ENCODE assay signal across 32 cellular contexts in the genomic region with DNA sequence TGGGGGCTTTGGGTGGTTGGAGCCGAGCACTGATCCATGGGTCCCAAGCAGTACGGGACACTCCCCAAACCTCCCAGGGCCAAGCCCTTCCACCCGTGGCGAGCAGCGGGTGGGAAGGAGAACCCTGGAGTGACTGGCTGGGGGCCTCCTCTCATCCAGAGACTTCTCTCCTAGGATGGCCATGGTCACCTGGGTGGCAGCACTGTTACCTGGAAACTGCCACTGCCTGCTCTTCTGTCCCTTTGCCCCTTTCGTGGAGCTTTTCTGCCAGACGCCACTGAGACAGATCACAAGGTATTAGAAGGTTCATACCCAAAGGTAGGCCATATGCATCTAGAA. TPM values are rescaled to one million over a fixed set of nuclear protein-coding genes. Genes with fewer than 3 reads are reported as not detected.
DNase-seq lines count a peak whose midpoint lies in the region; ATAC-seq, FAIRE-seq and TF ChIP-seq lines count a peak whose summit lies in the region.
"Had no signal": no experiment of that assay in that cellular context is flagged by ENCODE, and none has a peak within 500 bp of the region (broad histone marks: within the 10 kb centered on the region; RNA-seq: fewer than 3 reads in every experiment).

No MANE protein-coding gene starts in this region.

- H3K14ac ChIP-seq in H1 (ENCODE audit: insufficient read length): no peak overlapping the region

- H3K4me2 ChIP-seq in HCT116 (ENCODE audit: low read length): no peak overlapping the region
- H3K4me2 ChIP-seq in H1 (ENCODE audit: insufficient read depth in 1 of 2, low read depth in 2 of 2, low read length in 2 of 2): no peak overlapping the region

- H3K9me3 Mint-ChIP-seq in stimulated activated memory B cell treated with anti-CD40 and anti-IgM and Interleukin-4, amounts not matched to agents 10 μg/mL and 1 μg/mL and 100 μg/mL, for 72 hours: no peaks in the 10 kb centered on the region
- no peaks in the 10 kb centered on the region for H3K9me3 Mint-ChIP-seq in stimulated activated naive B cell treated with anti-CD40 and anti-IgM and Interleukin-4, amounts not matched to agents 10 μg/mL and 1 μg/mL and 100 μg/mL, for 72 hours
- H3K9me3 Mint-ChIP-seq: natural killer cell; T-helper 1 cell treated with Interleukin-12 subunit alpha and Interleukin-12 subunit beta and Interleukin-4 antibody, amounts not matched to agents 30 μg/mL and 1 μg/mL, for 36 hours had no signal

- peaks cover 2% of the 10 kb centered on the region; the same call in 1 of the 2 replicates for H3K23me2 ChIP-seq in H1 (ENCODE audit: low read depth, low read length)

- H3K27ac ChIP-seq in HCT116 (ENCODE audit: low read depth, low read length) (no peak overlapping the region; the same call in 1 of the 2 replicates), H1 (ENCODE audit: low read depth, low read length) (no peak overlapping the region)
- H3K27ac ChIP-seq: brain microvascular endothelial cell, lower lobe of right lung, SK-N-MC, uterus had no signal

- WGBS in H1 (ENCODE audit: extremely low coverage in 1 of 2, insufficient coverage in 1 of 2, insufficient read length in 1 of 2, insufficient replicate concordance in 2 of 2, low coverage in 1 of 2, low lambda C conversion rate in 2 of 2, missing lambda C conversion rate in 1 of 2), 2 experiments: 90% methylated on average over 5 of the region's 7 CpGs; no CpG with 5 or more reads in 1 of the 2 experiments

- H2AFZ ChIP-seq in HCT116 (ENCODE audit: low read depth, low read length, poor library complexity, severe bottlenecking): no peak overlapping the region
- no peak overlapping the region for H2AFZ ChIP-seq in H1 (ENCODE audit: low read length)

- no peak overlapping the region for H2AK5ac ChIP-seq in H1 (ENCODE audit: low read depth, low read length)

- peaks cover 7% of the 10 kb centered on the region; the same call in 1 of the 2 replicates for H3K79me2 ChIP-seq in HCT116 (ENCODE audit: insufficient read depth, low read length)
- H3K79me2 ChIP-seq in H1 (ENCODE audit: control insufficient read depth in 1 of 2, insufficient read depth in 2 of 2, low read length in 2 of 2): peaks cover 0 to 5% of the 10 kb centered on the region in 2 experiments; a peak in 1 of 4 replicates

- H4K5ac ChIP-seq in H1 (ENCODE audit: insufficient read length, low read depth, low read length): no peak overlapping the region

- no peak for TF ChIP-seq EP300 in H1 (IDR thresholded peaks at IDR 0.05; ENCODE audit: borderline replicate concordance in 1 of 2, low read depth in 2 of 2, low read length in 2 of 2)

- H4K91ac ChIP-seq in H1 (replicated peaks; ENCODE audit: insufficient read length, low read length): no peak overlapping the region

- H3K56ac ChIP-seq in H1 (replicated peaks; ENCODE audit: insufficient read length, low read depth, low read length): no peak overlapping the region

- H3K27ac Mint-ChIP-seq in stimulated activated memory B cell treated with anti-CD40 and anti-IgM and Interleukin-4, amounts not matched to agents 10 μg/mL and 1 μg/mL and 100 μg/mL, for 72 hours: peak overlapping the region; percentile 30
- no peak overlapping the region for H3K27ac Mint-ChIP-seq in stimulated activated naive B cell treated with anti-CD40 and anti-IgM and Interleukin-4, amounts not matched to agents 10 μg/mL and 1 μg/mL and 100 μg/mL, for 72 hours

- TF ChIP-seq RAD21 in HCT116 (IDR thresholded peaks at IDR 0.05; ENCODE audit: low read depth) (no peak), H1 (IDR thresholded peaks at IDR 0.05 in 1 of 2, conservative IDR thresholded peaks at IDR 0.05 in 1 of 2; ENCODE audit: low read depth in 2 of 2, low read length in 2 of 2) (no peak)

- no peak overlapping the region for H3K18ac ChIP-seq in H1 (ENCODE audit: extremely low read depth, low read length)

- H3K4ac ChIP-seq in H1 (replicated peaks; ENCODE audit: insufficient read length, low read depth, low read length): no peak overlapping the region

- no peak overlapping the region for H3K4me3 Mint-ChIP-seq in stimulated activated memory B cell treated with anti-CD40 and anti-IgM and Interleukin-4, amounts not matched to agents 10 μg/mL and 1 μg/mL and 100 μg/mL, for 72 hours
- H3K4me3 Mint-ChIP-seq in stimulated activated naive B cell treated with anti-CD40 and anti-IgM and Interleukin-4, amounts not matched to agents 10 μg/mL and 1 μg/mL and 100 μg/mL, for 72 hours: no peak overlapping the region
- H3K4me3 Mint-ChIP-seq: natural killer cell; T-helper 1 cell treated with Interleukin-12 subunit alpha and Interleukin-12 subunit beta and Interleukin-4 antibody, amounts not matched to agents 30 μg/mL and 1 μg/mL, for 36 hours had no signal

- no peaks in the 10 kb centered on the region for H3K4me1 ChIP-seq in HCT116 (ENCODE audit: control insufficient read depth in 1 of 2, insufficient read depth in 2 of 2, low read length in 2 of 2)
- H3K4me1 ChIP-seq in H1 (replicated peaks in 1 of 4; ENCODE audit: control insufficient read depth in 3 of 4, insufficient read depth in 4 of 4, low read length in 3 of 4): peaks cover 15 to 25% (median 20%) of the 10 kb centered on the region in 4 experiments
- H3K4me1 ChIP-seq: lower lobe of right lung, uterus had no signal

- H3K36me3 Mint-ChIP-seq in stimulated activated memory B cell treated with anti-CD40 and anti-IgM and Interleukin-4, amounts not matched to agents 10 μg/mL and 1 μg/mL and 100 μg/mL, for 72 hours: peaks cover 71% of the 10 kb centered on the region
- H3K36me3 Mint-ChIP-seq in stimulated activated naive B cell treated with anti-CD40 and anti-IgM and Interleukin-4, amounts not matched to agents 10 μg/mL and 1 μg/mL and 100 μg/mL, for 72 hours: peaks cover 48 to 79% of the 10 kb centered on the region in 2 donors

- intact Hi-C loops in HCT116 (cut with micrococcal nuclease): no loop called here

- H2BK5ac ChIP-seq in H1 (ENCODE audit: low read depth, low read length): peak overlapping the region; percentile 67

- H3K36me3 ChIP-seq in HCT116 (ENCODE audit: control insufficient read depth in 1 of 2, insufficient read depth in 2 of 2, low read length in 2 of 2) (peaks cover 32 to 66% of the 10 kb centered on the region in 2 experiments), H1 (ENCODE audit: control insufficient read depth in 2 of 4, insufficient read depth in 4 of 4, low read length in 3 of 4) (peaks cover 24 to 79% (median 60%) of the 10 kb centered on the region in 4 experiments)
- H3K36me3 ChIP-seq: uterus had no signal

- H3K9me3 ChIP-seq in HCT116 (ENCODE audit: control insufficient read depth in 1 of 2, insufficient read depth in 1 of 2, low read depth in 1 of 2, low read length in 2 of 2): no peaks in the 10 kb centered on the region
- 0 out of 4 replicates have a peak, but pooled peaks cover 0 to 3% of the 10 kb centered on the region in 2 experiments for H3K9me3 ChIP-seq in H1 (ENCODE audit: insufficient read depth in 2 of 2, low read depth in 1 of 2, low read length in 1 of 2)
- H3K9me3 ChIP-seq: lower lobe of right lung, uterus had no signal

- no peak for TF ChIP-seq POLR2A in HCT116 (IDR thresholded peaks at IDR 0.05; ENCODE audit: borderline replicate concordance, extremely low read depth, insufficient read depth, insufficient read length)
- TF ChIP-seq POLR2A in H1 (IDR thresholded peaks at IDR 0.05; ENCODE audit: control extremely low read depth in 1 of 2, low read depth in 2 of 2, low read length in 2 of 2): no peak

- no peaks in the 10 kb centered on the region for H3K27me3 Mint-ChIP-seq in stimulated activated memory B cell treated with anti-CD40 and anti-IgM and Interleukin-4, amounts not matched to agents 10 μg/mL and 1 μg/mL and 100 μg/mL, for 72 hours
- no peaks in the 10 kb centered on the region for H3K27me3 Mint-ChIP-seq in stimulated activated naive B cell treated with anti-CD40 and anti-IgM and Interleukin-4, amounts not matched to agents 10 μg/mL and 1 μg/mL and 100 μg/mL, for 72 hours

- H3K4me3 ChIP-seq in HCT116 (replicated peaks in 1 of 2; ENCODE audit: low read depth in 1 of 2, low read length in 2 of 2) (no peak overlapping the region), H1 (ENCODE audit: extremely low read depth in 1 of 4, insufficient read depth in 2 of 4, low read depth in 3 of 4, low read length in 4 of 4) (no peak overlapping the region)
- H3K4me3 ChIP-seq: lower lobe of right lung, SK-N-MC, uterus had no signal

- FAIRE-seq in H1 (lab: Jason Lieb, UNC): no peak
- FAIRE-seq: A204.1, endothelial cell of umbilical vein, frontal cortex, GM18507, HepG2, TTC549 had no signal

- H2BK15ac ChIP-seq in H1 (ENCODE audit: low read length): no peak overlapping the region

- H3K4me1 Mint-ChIP-seq in stimulated activated memory B cell treated with anti-CD40 and anti-IgM and Interleukin-4, amounts not matched to agents 10 μg/mL and 1 μg/mL and 100 μg/mL, for 72 hours: no peaks in the 10 kb centered on the region
- H3K4me1 Mint-ChIP-seq in stimulated activated naive B cell treated with anti-CD40 and anti-IgM and Interleukin-4, amounts not matched to agents 10 μg/mL and 1 μg/mL and 100 μg/mL, for 72 hours: peaks cover 0 to 6% of the 10 kb centered on the region in 2 donors

- no peaks in the 10 kb centered on the region for H3K27me3 ChIP-seq in HCT116 (ENCODE audit: insufficient read depth, low read length)
- H3K27me3 ChIP-seq in H1 (replicated peaks in 1 of 4; ENCODE audit: control insufficient read depth in 3 of 4, extremely low read depth in 1 of 4, insufficient read depth in 3 of 4, low read length in 3 of 4): no peaks in the 10 kb centered on the region
- H3K27me3 ChIP-seq: brain microvascular endothelial cell, uterus had no signal

- CTCF ChIA-PET in HCT116 (lab: Charles Lee): no interaction called here
- CTCF ChIA-PET in H1 (lab: Charles Lee; ENCODE audit: partially characterized antibody): interaction anchor here (0.6 to 3.8 kb wide), 8 partner anchors 8 to 411 kb away, joined by 4 to 24 read pairs (median 7); partner anchors contain the start of genes CENPO and PTRHD1

- no peak overlapping the region for H2BK120ac ChIP-seq in H1 (replicated peaks; ENCODE audit: low read depth, low read length)

- POLR2A ChIA-PET in HCT116 (lab: Charles Lee): no interaction called here
- POLR2A ChIA-PET in H1 (lab: Charles Lee; ENCODE audit: partially characterized antibody): interaction anchor here (0.9 to 1.7 kb wide), 2 partner anchors 19 to 20 kb away, joined by 3 to 4 read pairs; no protein-coding TSS in a partner anchor

- H4K8ac ChIP-seq in H1 (ENCODE audit: extremely low read depth, insufficient read depth, low read length): no peak overlapping the region

- ATAC-seq in HCT116: peak; percentile 10; the same call in 1 of the 2 replicates
- ATAC-seq in stimulated activated memory B cell treated with anti-CD40 and anti-IgM and Interleukin-4, amounts not matched to agents 10 μg/mL and 1 μg/mL and 100 μg/mL, for 72 hours: no peak
- no peak for ATAC-seq in stimulated activated naive B cell treated with anti-CD40 and anti-IgM and Interleukin-4, amounts not matched to agents 10 μg/mL and 1 μg/mL and 100 μg/mL, for 72 hours (replicated peaks)
- no peak for ATAC-seq in HG02798 (IDR thresholded peaks at IDR 0.05; ENCODE audit: poor library complexity, unreplicated experiment)
- ATAC-seq: activated CD4-positive, CD25-positive, alpha-beta regulatory T cell treated with anti-CD3 and anti-CD28 coated beads, Interleukin-2, amount 50 U/mL, for 24 hours; lower lobe of right lung; natural killer cell had no signal

- BruUV-seq in HCT116 (replicated peaks; lab: Mats Ljungman, UMichigan): no TSS peak

- peak; percentile 50 for DNase-seq in activated CD8-positive, alpha-beta memory T cell treated with anti-CD3 and anti-CD28 coated beads for 24 hours
- no peak for DNase-seq in activated CD8-positive, alpha-beta memory T cell treated with anti-CD3 and anti-CD28 coated beads, Interleukin-2, amount 50 U/mL, for 4 hours
- DNase-seq in HCT116 (ENCODE audit: low read depth, low spot score) (no peak), H1 (ENCODE audit: low read depth in 1 of 2, low spot score in 2 of 2) (peak in 1 of 2 experiments; percentile 41)
- no peak for DNase-seq in stimulated activated naive B cell treated with anti-CD40 and anti-IgM and Interleukin-4, amounts not matched to agents 10 μg/mL and 1 μg/mL and 100 μg/mL, for 72 hours
- DNase-seq in effector CD4-positive, alpha-beta T cell: no peak
- DNase-seq: activated naive CD4-positive, alpha-beta T cell treated with anti-CD3 and anti-CD28 coated beads, Interleukin-2, amount 50 U/mL, for 16 hours; amniotic stem cell; brain microvascular endothelial cell; Calu3; H9; Kasumi-1; lower lobe of right lung; natural killer cell; NCI-H1417 treated with DMSO at 0.1 percent for 48 hours; NCI-H2029 treated with DMSO at 0.1 percent for 48 hours; NCI-H2227 treated with DMSO at 0.1 percent for 48 hours; NK-92 treated with Interleukin-12 subunit alpha and Interleukin-12 subunit beta, amount 100 ng/mL, for 24 hours; nucleus accumbens; stimulated activated CD4-positive, alpha-beta T cell treated with anti-CD3 and anti-CD28 coated beads, Interleukin-4, amount 100 ng/mL, for 24 hours had no signal

- H3K79me1 ChIP-seq in H1 (ENCODE audit: low read depth, low read length): peaks cover 3% of the 10 kb centered on the region; the same call in 1 of the 2 replicates

- peak overlapping the region; percentile 55; the same call in 1 of the 2 replicates for H2BK12ac ChIP-seq in H1 (ENCODE audit: low read depth, low read length)

- H3K9ac ChIP-seq in HCT116 (ENCODE audit: low read length) (no peak overlapping the region), H1 (replicated peaks in 1 of 4; ENCODE audit: extremely low read depth in 1 of 4, low read depth in 3 of 4, low read length in 3 of 4) (no peak overlapping the region)

- RAD21 ChIA-PET in HCT116 (lab: Charles Lee; ENCODE audit: low non-redundant PET in 1 of 2, low total read pairs in 2 of 2, uncharacterized antibody in 2 of 2, unreplicated experiment in 2 of 2): no interaction called here

- no peak overlapping the region for H3K23ac ChIP-seq in H1 (ENCODE audit: insufficient read length)

- no peaks in the 10 kb centered on the region for H4K20me1 ChIP-seq in HCT116 (ENCODE audit: insufficient read depth)
- peaks cover 0 to 9% of the 10 kb centered on the region in 2 experiments for H4K20me1 ChIP-seq in H1 (replicated peaks in 1 of 2; ENCODE audit: control insufficient read depth in 1 of 2, insufficient read depth in 2 of 2, low read length in 2 of 2)

- 0 out of 2 replicates have a peak overlapping the region, but pooled peaks have one; percentile 8 for H2BK20ac ChIP-seq in H1 (ENCODE audit: low read length)

- no peak for TF ChIP-seq CTCF in HCT116 (IDR thresholded peaks at IDR 0.05 in 2 of 3, conservative IDR thresholded peaks at IDR 0.05 in 1 of 3; ENCODE audit: borderline replicate concordance in 1 of 3, insufficient read depth in 1 of 3, low read depth in 2 of 3, low read length in 2 of 3)
- TF ChIP-seq CTCF in H1 (IDR thresholded peaks at IDR 0.05; ENCODE audit: control extremely low read depth in 1 of 3, insufficient read depth in 1 of 3, low read depth in 1 of 3, low read length in 3 of 3): no peak

- no peaks in the 10 kb centered on the region for H3K9me2 ChIP-seq in HCT116 (ENCODE audit: insufficient read depth)

RNA-seq across cellular contexts. Expression of gene CENPO, which starts 26.9 kb away (rescaled TPM):
- total RNA-seq in HCT116 (2021; ENCODE audit: unreplicated experiment): 27.9 TPM
- polyA plus RNA-seq in HCT116 (2012): 15.0 and 28.3 TPM in 2 replicates
- 46.3 and 47.0 TPM in 2 replicates for total RNA-seq in H1 (2021; fragmentation: NEBNext Ultra II Directional; extraction: Animal tissue kit (Norgen Biotek cat#: 25700))
- polyA plus RNA-seq in H1 (2011; rRNA removed): 34.4 and 36.1 TPM in 2 replicates
- 40.9 TPM for polyA plus RNA-seq in H1 (2011; cell fraction: cytosol; rRNA removed)
- polyA plus RNA-seq in H1 (2011; cell fraction: nucleus; rRNA removed): 61.8 TPM
- 34.0 to 45.9 TPM (median 38.7 TPM) in 4 replicates for polyA plus RNA-seq in H1 (2012, experiment 1 of 2)
- 25.7 TPM for polyA plus RNA-seq in H1 (2012, experiment 2 of 2)
- 24.5 TPM for polyA plus RNA-seq in H1 (2013, experiment 1 of 2)
- 24.1 TPM for polyA plus RNA-seq in H1 (2013, experiment 2 of 2)
- polyA minus RNA-seq in H1 (2011; rRNA and poly(A)+ RNA removed): 82.8 and 83.4 TPM in 2 replicates
- 34.1 TPM for polyA minus RNA-seq in H1 (2011; cell fraction: cytosol; rRNA and poly(A)+ RNA removed)
- 86.2 TPM for polyA minus RNA-seq in H1 (2011; cell fraction: nucleus; rRNA and poly(A)+ RNA removed)

RNA-seq across cellular contexts. Expression of gene PTRHD1, which starts 27.0 kb away (rescaled TPM):
- total RNA-seq in HCT116 (2021; ENCODE audit: unreplicated experiment): 24.3 TPM
- polyA plus RNA-seq in HCT116 (2012): 44.5 and 56.2 TPM in 2 replicates
- total RNA-seq in H1 (2021; fragmentation: NEBNext Ultra II Directional; extraction: Animal tissue kit (Norgen Biotek cat#: 25700)): 46.2 and 48.6 TPM in 2 replicates
- polyA plus RNA-seq in H1 (2011; rRNA removed): 91.9 and 101 TPM in 2 replicates
- polyA plus RNA-seq in H1 (2011; cell fraction: cytosol; rRNA removed): 80.9 TPM
- 58.7 TPM for polyA plus RNA-seq in H1 (2011; cell fraction: nucleus; rRNA removed)
- 72.5 to 81.1 TPM (median 75.3 TPM) in 4 replicates for polyA plus RNA-seq in H1 (2012, experiment 1 of 2)
- polyA plus RNA-seq in H1 (2012, experiment 2 of 2): 52.9 TPM
- polyA plus RNA-seq in H1 (2013, experiment 1 of 2): 89.7 TPM
- 84.1 TPM for polyA plus RNA-seq in H1 (2013, experiment 2 of 2)
- polyA minus RNA-seq in H1 (2011; rRNA and poly(A)+ RNA removed): 18.9 and 21.6 TPM in 2 replicates
- polyA minus RNA-seq in H1 (2011; cell fraction: cytosol; rRNA and poly(A)+ RNA removed): 12.1 TPM
- polyA minus RNA-seq in H1 (2011; cell fraction: nucleus; rRNA and poly(A)+ RNA removed): 22.8 TPM
